24 cellular contexts compared by ENCODE assay signal in the genomic region with DNA sequence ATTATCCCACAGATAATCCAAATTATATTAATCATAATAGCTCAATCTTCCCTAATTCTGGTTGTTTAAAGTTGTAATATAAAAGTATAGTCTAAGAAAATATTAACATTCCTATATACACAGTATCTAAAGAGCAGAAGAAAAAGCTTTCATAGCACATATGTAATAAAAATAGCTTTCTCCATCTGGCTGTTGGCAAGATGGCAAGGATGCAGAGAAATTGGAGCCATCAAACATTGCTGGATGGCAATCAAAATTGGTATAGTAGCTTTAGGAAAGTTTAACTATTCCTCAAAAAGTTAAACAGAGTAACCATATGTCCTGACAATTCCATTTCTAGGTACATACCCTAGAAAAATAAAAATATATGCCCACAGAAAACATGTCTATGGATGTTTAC.
"Had no signal": no experiment of that assay in that cellular context is flagged by ENCODE, and none has a peak within 500 bp of the region (broad histone marks: within the 10 kb centered on the region; RNA-seq: fewer than 3 reads in every experiment).

No MANE protein-coding gene starts in this region.

- H3K9ac ChIP-seq: neural progenitor cell, parathyroid adenoma had no signal

- H3K27ac ChIP-seq: neural progenitor cell, ovary, parathyroid adenoma, psoas muscle, right lobe of liver, sigmoid colon, stomach, suprapubic skin, testis, tibial artery, transverse colon, upper lobe of right lung, uterus had no signal

- H3K36me3 ChIP-seq: ovary, uterus had no signal

- H3K27me3 ChIP-seq: neural progenitor cell, ovary, right lobe of liver, sigmoid colon, stomach, suprapubic skin, testis, tibial artery, transverse colon, upper lobe of right lung, uterus had no signal

- H3K9me3 ChIP-seq: ovary, psoas muscle, right lobe of liver, sigmoid colon, stomach, suprapubic skin, testis, tibial artery, transverse colon, upper lobe of right lung, uterus had no signal

- H2AFZ ChIP-seq: neural progenitor cell, parathyroid adenoma had no signal

- H3K4me2 ChIP-seq: neural progenitor cell had no signal

- H3K4me3 ChIP-seq: neural progenitor cell, ovary, psoas muscle, right lobe of liver, sigmoid colon, stomach, suprapubic skin, testis, tibial artery, transverse colon, upper lobe of right lung, uterus had no signal

- DNase-seq: natural killer cell; occipital lobe; ovary; posterior cingulate gyrus; psoas muscle; right cardiac atrium; right lobe of liver; sigmoid colon; small intestine; stimulated activated CD4-positive, alpha-beta T cell treated with anti-CD3 and anti-CD28 coated beads, Interleukin-15, amount 100 ng/mL, for 24 hours; stimulated activated CD4-positive, alpha-beta T cell treated with anti-CD3 and anti-CD28 coated beads, Interleukin-2, amount 100 ng/mL, for 24 hours; stimulated activated CD4-positive, alpha-beta T cell treated with anti-CD3 and anti-CD28 coated beads, Interleukin-2, amount 100 ng/mL, for 48 hours; stimulated activated CD4-positive, alpha-beta T cell treated with anti-CD3 and anti-CD28 coated beads, Interleukin-4, amount 100 ng/mL, for 24 hours; stimulated activated naive B cell treated with anti-CD40 and anti-IgM and Interleukin-4, amounts not matched to agents 10 μg/mL and 1 μg/mL and 100 μg/mL, for 72 hours; stimulated activated naive CD4-positive, alpha-beta T cell treated with Interleukin-2 at 50 U/mL for 16 hours; stomach; testis; tibial artery; transverse colon; upper lobe of right lung; uterus had no signal

- H3K4me1 ChIP-seq: neural progenitor cell, parathyroid adenoma, sigmoid colon, stomach, suprapubic skin, testis, tibial artery, transverse colon, upper lobe of right lung, uterus had no signal
